Comparison of ENCODE assay signal across 10 cellular contexts in the genomic region with DNA sequence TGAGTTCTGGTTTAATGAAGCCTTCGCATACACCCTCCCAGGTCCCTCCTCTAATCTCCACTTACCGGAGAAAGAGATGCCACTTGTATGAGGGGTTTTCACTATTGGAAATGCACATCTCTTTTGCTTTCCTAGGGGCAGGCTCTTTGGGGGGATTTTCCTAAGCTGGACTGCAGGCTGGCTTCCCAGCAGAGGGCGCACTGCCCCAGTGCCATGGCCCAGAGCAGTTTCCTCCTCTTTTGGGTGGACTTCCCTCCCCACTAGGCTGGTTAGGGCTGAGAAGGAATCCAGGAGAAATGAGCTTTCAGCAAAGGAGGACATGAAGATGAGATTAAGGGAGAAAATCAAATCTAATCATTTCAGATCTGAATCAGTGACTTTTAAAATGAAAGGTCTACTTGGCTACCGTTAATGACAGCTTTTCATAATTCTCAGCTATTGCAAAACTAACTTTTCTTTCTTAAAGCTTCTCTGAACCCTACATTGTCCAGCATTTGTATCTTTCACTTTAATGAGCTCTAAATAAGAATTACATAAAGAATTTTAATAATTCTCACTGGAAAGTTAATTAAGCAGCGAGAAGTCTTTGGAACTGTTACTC.
DNase-seq lines count a peak whose midpoint lies in the region; ATAC-seq and TF ChIP-seq lines count a peak whose summit lies in the region.
"Had no signal": no experiment of that assay in that cellular context is flagged by ENCODE, and none has a peak within 500 bp of the region (broad histone marks: within the 10 kb centered on the region; RNA-seq: fewer than 3 reads in every experiment).

No MANE protein-coding gene starts in this region.

- H3K4me2 ChIP-seq in KMS-11: no peak overlapping the region
- no peak overlapping the region for H3K4me2 ChIP-seq in hepatocyte
- H3K4me2 ChIP-seq: BLaER1 had no signal

- H3K36me3 ChIP-seq in KMS-11 (ENCODE audit: insufficient read depth) (no peaks in the 10 kb centered on the region), hepatocyte (replicated peaks; ENCODE audit: insufficient read depth, low read depth) (no peaks in the 10 kb centered on the region)
- H3K36me3 ChIP-seq: BLaER1 had no signal

- no peaks in the 10 kb centered on the region for H3K36me3 Mint-ChIP-seq in stimulated activated naive B cell treated with anti-CD40 and anti-IgM and Interleukin-4, amounts not matched to agents 10 μg/mL and 1 μg/mL and 100 μg/mL, for 72 hours
- H3K36me3 Mint-ChIP-seq: activated naive CD4-positive, alpha-beta T cell treated with anti-CD3 and anti-CD28 coated beads, Interleukin-2, amount 50 U/mL, for 24 hours had no signal

- WGBS in hepatocyte (ENCODE audit: low lambda C conversion rate, missing lambda C conversion rate): 76% methylated on average over 5 of the region's 5 CpGs

- no peaks in the 10 kb centered on the region for H3K9me3 Mint-ChIP-seq in stimulated activated naive B cell treated with anti-CD40 and anti-IgM and Interleukin-4, amounts not matched to agents 10 μg/mL and 1 μg/mL and 100 μg/mL, for 72 hours
- H3K9me3 Mint-ChIP-seq: activated naive CD4-positive, alpha-beta T cell treated with anti-CD3 and anti-CD28 coated beads, Interleukin-2, amount 50 U/mL, for 24 hours had no signal

- peak; percentile 8 for DNase-seq in NCI-H1105 treated with DMSO at 0.1 percent for 48 hours (lab: John Stamatoyannopoulos, UW)
- DNase-seq in NCI-H1105 (lab: John Stamatoyannopoulos, UW): no peak
- DNase-seq in activated CD4-positive, alpha-beta T cell treated with anti-CD3 and anti-CD28 coated beads, Interleukin-2, amount 50 U/mL, for 48 hours: peak; percentile 6 to 17
- peak; percentile 60 for DNase-seq in hepatocyte (ENCODE audit: low spot score)
- peak; percentile 32 for DNase-seq in stimulated activated naive B cell treated with anti-CD40 and anti-IgM and Interleukin-4, amounts not matched to agents 10 μg/mL and 1 μg/mL and 100 μg/mL, for 72 hours

- H3K9me3 ChIP-seq in hepatocyte (ENCODE audit: low read depth): no peaks in the 10 kb centered on the region
- H3K9me3 ChIP-seq: BLaER1 had no signal

- H2AFZ ChIP-seq in KMS-11 (ENCODE audit: low read depth) (no peak overlapping the region), hepatocyte (no peak overlapping the region)

- H3K9me2 ChIP-seq in hepatocyte (replicated peaks; ENCODE audit: insufficient read depth): no peaks in the 10 kb centered on the region

- H3K27me3 ChIP-seq in KMS-11 (ENCODE audit: insufficient read depth, low read depth) (no peaks in the 10 kb centered on the region), hepatocyte (no peaks in the 10 kb centered on the region)
- H3K27me3 ChIP-seq: BLaER1 had no signal

- H3K79me2 ChIP-seq in KMS-11 (ENCODE audit: insufficient read depth, low read depth) (no peaks in the 10 kb centered on the region), hepatocyte (no peaks in the 10 kb centered on the region)

- H3K27ac Mint-ChIP-seq in stimulated activated naive B cell treated with anti-CD40 and anti-IgM and Interleukin-4, amounts not matched to agents 10 μg/mL and 1 μg/mL and 100 μg/mL, for 72 hours: no peak overlapping the region
- H3K27ac Mint-ChIP-seq: activated naive CD4-positive, alpha-beta T cell treated with anti-CD3 and anti-CD28 coated beads, Interleukin-2, amount 50 U/mL, for 24 hours had no signal

- H3K27ac ChIP-seq in KMS-11 (no peak overlapping the region), hepatocyte (no peak overlapping the region)
- H3K27ac ChIP-seq: BLaER1 had no signal

- peak overlapping the region in 1 of 2 donors; percentile 49 for H3K4me3 Mint-ChIP-seq in stimulated activated naive B cell treated with anti-CD40 and anti-IgM and Interleukin-4, amounts not matched to agents 10 μg/mL and 1 μg/mL and 100 μg/mL, for 72 hours
- H3K4me3 Mint-ChIP-seq: activated naive CD4-positive, alpha-beta T cell treated with anti-CD3 and anti-CD28 coated beads, Interleukin-2, amount 50 U/mL, for 24 hours had no signal

- peak; percentile 78 for ATAC-seq in GM19438 (IDR thresholded peaks at IDR 0.05; ENCODE audit: low read depth, unreplicated experiment)
- peak; percentile 69 to 79 for ATAC-seq in stimulated activated naive B cell treated with anti-CD40 and anti-IgM and Interleukin-4, amounts not matched to agents 10 μg/mL and 1 μg/mL and 100 μg/mL, for 72 hours (replicated peaks)
- ATAC-seq in GM21526 (IDR thresholded peaks at IDR 0.05; ENCODE audit: low FRiP score, unreplicated experiment): no peak

- peak; percentile 80 for TF ChIP-seq CTCF in KMS-11 (conservative IDR thresholded peaks at IDR 0.05; ENCODE audit: low read depth, low read length)
- peak; percentile 73 for TF ChIP-seq CTCF in hepatocyte (IDR thresholded peaks at IDR 0.05; ENCODE audit: poor library complexity)

- H4K20me1 ChIP-seq in KMS-11 (ENCODE audit: insufficient read depth) (no peaks in the 10 kb centered on the region), hepatocyte (ENCODE audit: insufficient read depth, poor library complexity, severe bottlenecking) (no peaks in the 10 kb centered on the region)
- H4K20me1 ChIP-seq: BLaER1 had no signal

- H3K4me1 Mint-ChIP-seq in stimulated activated naive B cell treated with anti-CD40 and anti-IgM and Interleukin-4, amounts not matched to agents 10 μg/mL and 1 μg/mL and 100 μg/mL, for 72 hours: peaks cover 4% of the 10 kb centered on the region in 2 donors
- H3K4me1 Mint-ChIP-seq: activated naive CD4-positive, alpha-beta T cell treated with anti-CD3 and anti-CD28 coated beads, Interleukin-2, amount 50 U/mL, for 24 hours had no signal

- no peak overlapping the region for H3K4me3 ChIP-seq in KMS-11 (IDR thresholded peaks at IDR 0.05; ENCODE audit: insufficient read depth, low read depth, low read length)
- H3K4me3 ChIP-seq in hepatocyte: no peak overlapping the region
- H3K4me3 ChIP-seq: BLaER1 had no signal

- no peak overlapping the region for H3K9ac ChIP-seq in KMS-11
- H3K9ac ChIP-seq: BLaER1 had no signal

- H3K27me3 Mint-ChIP-seq in stimulated activated naive B cell treated with anti-CD40 and anti-IgM and Interleukin-4, amounts not matched to agents 10 μg/mL and 1 μg/mL and 100 μg/mL, for 72 hours: peaks cover 10 to 11% of the 10 kb centered on the region in 2 donors
- H3K27me3 Mint-ChIP-seq: activated naive CD4-positive, alpha-beta T cell treated with anti-CD3 and anti-CD28 coated beads, Interleukin-2, amount 50 U/mL, for 24 hours had no signal

- H3K4me1 ChIP-seq in KMS-11 (ENCODE audit: low read depth, poor library complexity, severe bottlenecking) (peaks cover 4% of the 10 kb centered on the region), hepatocyte (ENCODE audit: insufficient read depth) (no peaks in the 10 kb centered on the region)
- H3K4me1 ChIP-seq: BLaER1 had no signal
